ENCODE assay signal across 20 cellular contexts in the genomic region with DNA sequence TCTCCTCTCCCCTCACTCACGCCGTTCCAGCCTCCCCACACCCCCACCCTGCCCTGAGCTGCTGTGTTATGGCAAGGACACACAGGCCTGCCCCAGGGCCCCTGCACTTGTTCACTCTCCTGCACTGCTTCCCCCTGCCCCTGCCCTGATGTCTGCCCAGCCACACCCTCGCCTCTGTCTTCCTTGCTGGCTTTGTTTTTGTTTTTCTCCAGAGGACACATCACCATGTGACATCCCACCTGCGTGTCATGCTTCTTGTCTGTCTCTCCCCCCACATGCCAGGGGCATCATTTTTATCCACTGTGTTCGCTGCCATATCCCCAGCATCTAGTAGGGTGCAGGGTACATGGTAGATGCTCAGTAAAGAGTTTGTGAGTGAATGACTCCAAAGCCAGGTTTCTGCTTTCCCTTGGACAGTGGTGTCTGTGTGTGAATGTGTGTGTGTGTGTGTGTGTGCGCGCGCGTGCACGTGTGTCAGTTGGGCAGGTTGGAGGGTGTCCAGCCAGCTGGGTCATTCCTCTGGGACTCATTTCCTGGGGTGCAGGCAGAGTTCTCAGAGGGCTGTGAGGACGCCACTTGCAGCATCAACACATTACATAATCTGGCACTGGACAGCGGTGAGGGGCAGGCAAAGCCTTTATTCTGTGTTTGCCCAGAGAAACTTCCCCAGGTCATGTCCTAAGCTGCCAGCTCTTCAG.
"Had no signal": no experiment of that assay in that cellular context is flagged by ENCODE, and none has a peak within 500 bp of the region (broad histone marks: within the 10 kb centered on the region; RNA-seq: fewer than 3 reads in every experiment).

No MANE protein-coding gene starts in this region.

- H3K27me3 ChIP-seq: brain microvascular endothelial cell, colonic mucosa, gastroesophageal sphincter, heart right ventricle, stomach had no signal

- H3K4me3 ChIP-seq: colonic mucosa, gastroesophageal sphincter, heart right ventricle, psoas muscle, smooth muscle cell, stomach had no signal

- H3K9me3 ChIP-seq: colonic mucosa, gastroesophageal sphincter, heart right ventricle, psoas muscle, stomach had no signal

- ATAC-seq: activated CD4-positive, CD25-positive, alpha-beta regulatory T cell treated with anti-CD3 and anti-CD28 coated beads, Interleukin-2, amount 50 U/mL, for 24 hours; activated CD8-positive, alpha-beta T cell treated with anti-CD3 and anti-CD28 coated beads, Interleukin-2, amount 10 ng/mL, durations not matched to agents 7 days and 5 days; activated naive CD8-positive, alpha-beta T cell treated with anti-CD3 and anti-CD28 coated beads, Interleukin-2, amount 50 U/mL, for 24 hours; activated T-cell treated with anti-CD3 and anti-CD28 coated beads, Interleukin-2, amount 50 U/mL, for 4 hours; gastroesophageal sphincter; psoas muscle had no signal

- H3K27ac ChIP-seq: brain microvascular endothelial cell, colonic mucosa, gastroesophageal sphincter, heart right ventricle, psoas muscle, stomach had no signal

- DNase-seq: activated CD4-positive, alpha-beta T cell treated with anti-CD3 and anti-CD28 coated beads, Interleukin-2, amount 10 ng/mL, durations not matched to agents 7 days and 5 days; activated CD8-positive, alpha-beta T cell treated with anti-CD3 and anti-CD28 coated beads, Interleukin-2, amount 10 ng/mL, durations not matched to agents 7 days and 5 days; activated naive CD4-positive, alpha-beta T cell treated with anti-CD3 and anti-CD28 coated beads, Interleukin-2, amount 10 ng/mL, durations not matched to agents 7 days and 5 days; activated naive CD8-positive, alpha-beta T cell treated with anti-CD3 and anti-CD28 coated beads, Interleukin-2, amount 50 U/mL, for 24 hours; activated T-cell treated with anti-CD3 and anti-CD28 coated beads, Interleukin-2, amount 50 U/mL, for 4 hours; brain microvascular endothelial cell; colonic mucosa; erythroblast; heart right ventricle; nephron progenitor cell; psoas muscle; right cardiac atrium; stimulated activated CD4-positive, alpha-beta T cell treated with anti-CD3 and anti-CD28 coated beads, Interleukin-4, amount 100 ng/mL, for 24 hours; stomach; T-helper 1 cell; T1000; trophoblast cell had no signal

- H3K36me3 ChIP-seq: brain microvascular endothelial cell, colonic mucosa, gastroesophageal sphincter, heart right ventricle, stomach had no signal

- H3K4me1 ChIP-seq: colonic mucosa, gastroesophageal sphincter, heart right ventricle, psoas muscle, stomach had no signal
